In the genomic region with DNA sequence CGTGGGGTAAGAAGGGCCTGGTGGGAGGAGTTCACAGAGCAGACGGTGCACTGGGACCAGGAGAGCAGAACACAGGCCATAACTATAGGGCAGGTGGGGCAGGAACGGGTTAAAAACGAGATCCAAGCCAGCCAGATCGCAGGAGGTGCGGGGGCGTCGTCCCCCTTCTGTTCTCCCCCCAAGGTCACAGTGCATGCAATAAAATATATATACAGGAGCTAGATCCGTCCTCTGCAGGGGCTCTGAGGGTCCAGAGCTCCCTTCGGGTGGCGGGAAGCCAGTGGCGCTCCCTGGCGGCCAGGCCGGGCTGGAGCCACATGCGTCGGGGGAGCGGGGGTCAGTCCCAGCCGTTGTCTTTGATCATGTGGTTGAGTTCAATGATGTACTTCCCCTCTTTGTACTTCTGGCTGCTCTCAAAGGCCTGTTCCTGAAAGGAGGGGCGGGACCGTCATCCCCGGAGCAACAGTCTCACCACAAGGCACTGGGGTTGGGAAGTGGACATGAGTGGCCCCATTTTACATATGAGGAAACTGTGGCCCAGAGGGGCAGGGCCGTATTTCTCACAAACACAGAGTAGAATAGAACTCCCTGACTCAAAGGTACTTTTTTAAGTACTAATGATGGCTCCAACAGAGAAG, we compare ENCODE assay signal across 8 cellular contexts. TPM values are rescaled to one million over a fixed set of nuclear protein-coding genes. Genes with fewer than 3 reads are reported as not detected.
A peak's percentile ranks its signal among the peaks of the same experiment; 100 is the strongest.
DNase-seq lines count a peak whose midpoint lies in the region; ATAC-seq and TF ChIP-seq lines count a peak whose summit lies in the region.

No MANE protein-coding gene starts in this region.

- peak overlapping the region; percentile 87 for H3K4me3 ChIP-seq in BE2C (ENCODE audit: low read depth, low read length)
- peak overlapping the region; percentile 46 for H3K4me3 ChIP-seq in epithelial cell of esophagus (ENCODE audit: low read length)
- peak overlapping the region; percentile 37 for H3K4me3 ChIP-seq in mononuclear cell (ENCODE audit: low read length)

- no peaks in the 10 kb centered on the region for H3K27me3 Mint-ChIP-seq in stimulated activated memory B cell treated with anti-CD40 and anti-IgM and Interleukin-4, amounts not matched to agents 10 μg/mL and 1 μg/mL and 100 μg/mL, for 72 hours

- ATAC-seq in GM18909 (IDR thresholded peaks at IDR 0.05; ENCODE audit: poor library complexity, unreplicated experiment) (peak; percentile 47), HG03280 (IDR thresholded peaks at IDR 0.05; ENCODE audit: unreplicated experiment) (peak; percentile 43)
- ATAC-seq in stimulated activated memory B cell treated with anti-CD40 and anti-IgM and Interleukin-4, amounts not matched to agents 10 μg/mL and 1 μg/mL and 100 μg/mL, for 72 hours: peak; percentile 83

- TF ChIP-seq CTCF in BE2C (IDR thresholded peaks at IDR 0.05; ENCODE audit: low read depth, low read length) (peak; percentile 85), epithelial cell of esophagus (IDR thresholded peaks at IDR 0.05; ENCODE audit: insufficient read depth, low read depth, low read length, missing control alignments) (peak; percentile 58)

- H3K36me3 ChIP-seq in BE2C: no peaks in the 10 kb centered on the region

- H3K27me3 ChIP-seq in BE2C: no peaks in the 10 kb centered on the region
- no peaks in the 10 kb centered on the region for H3K27me3 ChIP-seq in mononuclear cell (ENCODE audit: insufficient read depth, low read length)

- H3K4me1 Mint-ChIP-seq in stimulated activated memory B cell treated with anti-CD40 and anti-IgM and Interleukin-4, amounts not matched to agents 10 μg/mL and 1 μg/mL and 100 μg/mL, for 72 hours: peaks cover 52% of the 10 kb centered on the region

- H3K9me3 Mint-ChIP-seq in stimulated activated memory B cell treated with anti-CD40 and anti-IgM and Interleukin-4, amounts not matched to agents 10 μg/mL and 1 μg/mL and 100 μg/mL, for 72 hours: peaks cover 7% of the 10 kb centered on the region

- H3K36me3 Mint-ChIP-seq in stimulated activated memory B cell treated with anti-CD40 and anti-IgM and Interleukin-4, amounts not matched to agents 10 μg/mL and 1 μg/mL and 100 μg/mL, for 72 hours: peaks cover 29% of the 10 kb centered on the region

- H3K4me1 ChIP-seq in BE2C: peaks cover 9% of the 10 kb centered on the region
- H3K4me1 ChIP-seq in mononuclear cell (ENCODE audit: insufficient read depth, low read length): peaks cover 79% of the 10 kb centered on the region

- peak; percentile 88 for DNase-seq in BE2C
- peak; percentile 3 for DNase-seq in NCI-H748 treated with DMSO at 0.1 percent for 48 hours (lab: John Stamatoyannopoulos, UW)
- DNase-seq in activated CD8-positive, alpha-beta memory T cell treated with anti-CD3 and anti-CD28 coated beads for 48 hours (ENCODE audit: low read depth in 2 of 3, low spot score in 2 of 3): peak; percentile 53 to 66 (median 57)
- DNase-seq in epithelial cell of esophagus (ENCODE audit: low read depth): peak; percentile 34

- H3K4me3 Mint-ChIP-seq in stimulated activated memory B cell treated with anti-CD40 and anti-IgM and Interleukin-4, amounts not matched to agents 10 μg/mL and 1 μg/mL and 100 μg/mL, for 72 hours: peak overlapping the region; percentile 80

- peak overlapping the region; percentile 98 for H3K27ac Mint-ChIP-seq in stimulated activated memory B cell treated with anti-CD40 and anti-IgM and Interleukin-4, amounts not matched to agents 10 μg/mL and 1 μg/mL and 100 μg/mL, for 72 hours

- peaks cover 8% of the 10 kb centered on the region; the same call in 1 of the 2 replicates for H3K9me3 ChIP-seq in BE2C
- peaks cover 9% of the 10 kb centered on the region for H3K9me3 ChIP-seq in mononuclear cell (ENCODE audit: low read depth, low read length)

RNA-seq across cellular contexts. Expression of a gene that starts 0.8 kb away (rescaled TPM):
- polyA plus RNA-seq in BE2C (2012; ENCODE audit: insufficient read depth, insufficient read length, low read depth): 2.1 TPM
- total RNA-seq in mononuclear cell: 0.10 TPM

RNA-seq across cellular contexts. Expression of a gene that starts 3.5 kb away (rescaled TPM):
- polyA plus RNA-seq in BE2C (2012; ENCODE audit: insufficient read depth, insufficient read length, low read depth): 28.8 TPM
- 66.0 TPM for total RNA-seq in mononuclear cell

RNA-seq across cellular contexts. Expression of a gene that starts 16.7 kb away (rescaled TPM):
- polyA plus RNA-seq in BE2C (2012; ENCODE audit: insufficient read depth, insufficient read length, low read depth): 317 TPM
- total RNA-seq in mononuclear cell: 79.7 TPM

RNA-seq across cellular contexts. Expression of a gene that starts 20.8 kb away (rescaled TPM):
- 1.2 TPM for polyA plus RNA-seq in BE2C (2012; ENCODE audit: insufficient read depth, insufficient read length, low read depth)
- total RNA-seq in mononuclear cell: 0.31 TPM

RNA-seq across cellular contexts. Expression of a gene that starts 26.9 kb away (rescaled TPM):
- polyA plus RNA-seq in BE2C (2012; ENCODE audit: insufficient read depth, insufficient read length, low read depth): 2,114 TPM
- total RNA-seq in mononuclear cell: 343 TPM

Comparison
In these comparisons a context has a peak if more than half of its experiments do, and no peak if none do; other contexts are left out.
1. Peak in every context shown above with its lines: DNase-seq, ATAC-seq and H3K4me3 ChIP-seq.
2. DNase-seq: peak in every context shown above with its lines; median percentile 88 in BE2C; 57 in activated CD8-positive, alpha-beta memory T cell treated with anti-CD3 and anti-CD28 coated beads for 48 hours; 34 in epithelial cell of esophagus; 3 in NCI-H748 treated with DMSO at 0.1 percent for 48 hours.
3. H3K4me3 ChIP-seq: peak in every context shown above with its lines; median percentile 87 in BE2C; 46 in epithelial cell of esophagus; 37 in mononuclear cell.